In the genomic region with DNA sequence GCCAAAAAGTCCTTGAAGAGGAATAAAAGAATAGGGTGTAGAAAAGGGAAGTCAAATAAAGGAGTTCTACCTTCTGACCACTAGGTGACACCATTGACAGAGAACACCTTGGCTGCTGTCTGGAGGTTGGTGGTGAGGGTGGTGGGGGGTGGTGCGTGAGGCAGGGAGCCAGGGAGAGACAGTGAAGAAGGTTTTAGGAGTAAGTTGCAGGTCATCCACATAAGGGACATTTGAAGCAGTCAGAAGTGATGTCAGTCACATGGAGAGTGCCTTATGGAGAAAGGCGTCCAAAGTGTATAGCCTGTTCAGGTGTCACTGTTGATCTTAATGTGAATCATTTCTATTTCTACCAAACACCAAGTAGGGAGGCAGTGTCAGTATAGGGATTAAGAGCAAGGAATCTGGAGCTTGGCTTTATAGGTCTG, we compare ENCODE assay signal across 8 cellular contexts.
DNase-seq lines count a peak whose midpoint lies in the region; ATAC-seq, FAIRE-seq and TF ChIP-seq lines count a peak whose summit lies in the region.

No MANE protein-coding gene starts in this region.

- H3K27ac ChIP-seq in A549 (no peak overlapping the region), mammary epithelial cell (ENCODE audit: insufficient read depth, low read depth, low read length) (no peak overlapping the region), lower lobe of right lung (no peak overlapping the region)

- no peak overlapping the region for H3K9ac ChIP-seq in mammary epithelial cell (ENCODE audit: insufficient read depth, low read length)

- no TSS peak for BruUV-seq in mammary epithelial cell (replicated peaks; lab: Mats Ljungman, UMichigan)

- no peaks in the 10 kb centered on the region for H3K79me2 ChIP-seq in mammary epithelial cell (ENCODE audit: insufficient read depth, low read length)

- peaks cover 8% of the 10 kb centered on the region; the same call in 2 of the 3 replicates for H3K9me3 ChIP-seq in A549
- H3K9me3 ChIP-seq in mammary epithelial cell (replicated peaks; ENCODE audit: insufficient read depth, low read length): no peaks in the 10 kb centered on the region
- H3K9me3 ChIP-seq in lower lobe of right lung: no peaks in the 10 kb centered on the region

- no peaks in the 10 kb centered on the region for H3K27me3 ChIP-seq in mammary epithelial cell (ENCODE audit: insufficient read depth, low read length)
- no peaks in the 10 kb centered on the region for H3K27me3 ChIP-seq in lower lobe of right lung (ENCODE audit: low read depth)

- peak; percentile 76 to 80 for TF ChIP-seq RAD21 in A549 (conservative IDR thresholded peaks at IDR 0.05 in 1 of 2, IDR thresholded peaks at IDR 0.05 in 1 of 2)

- DNase-seq in A549 (ENCODE audit: low read depth in 1 of 2, low spot score in 1 of 2) (peak; percentile 47 to 55), GM12864 (ENCODE audit: low read depth) (peak; percentile 5), NCI-H69 (lab: John Stamatoyannopoulos, UW) (peak; percentile 58), mammary epithelial cell (peak; percentile 37), lower lobe of right lung (no peak), activated gamma-delta T cell (lab: John Stamatoyannopoulos, UW) (no peak)

- FAIRE-seq in A549 (lab: Jason Lieb, UNC): no peak

- no peaks in the 10 kb centered on the region for H4K20me1 ChIP-seq in mammary epithelial cell (ENCODE audit: insufficient read depth, low read length)

- peak; percentile 89 to 91 for ATAC-seq in A549
- ATAC-seq in HG03045 (IDR thresholded peaks at IDR 0.05; ENCODE audit: unreplicated experiment): peak; percentile 57
- ATAC-seq in lower lobe of right lung: peak; percentile 84 to 88
- no peak for ATAC-seq in HG02870 (IDR thresholded peaks at IDR 0.05; ENCODE audit: unreplicated experiment)

- no peaks in the 10 kb centered on the region for H3K4me1 ChIP-seq in A549
- no peaks in the 10 kb centered on the region for H3K4me1 ChIP-seq in mammary epithelial cell (ENCODE audit: insufficient read depth, low read length)
- no peaks in the 10 kb centered on the region for H3K4me1 ChIP-seq in lower lobe of right lung

- WGBS in A549 (ENCODE audit: missing lambda C conversion rate): 42% methylated on average over 2 of the region's 2 CpGs
- 36% methylated on average over 2 of the region's 2 CpGs for WGBS in mammary epithelial cell (ENCODE audit: low coverage, missing lambda C conversion rate)

- H3K36me3 ChIP-seq in mammary epithelial cell (ENCODE audit: insufficient read depth, low read length) (no peaks in the 10 kb centered on the region), lower lobe of right lung (no peaks in the 10 kb centered on the region)

- no peak for TF ChIP-seq EP300 in A549 (IDR thresholded peaks at IDR 0.05)

- CTCF ChIA-PET in A549 (lab: Yijun Ruan, JAX) (interaction anchor here (0.7 to 2.7 kb wide), 11 partner anchors 9 to 916 kb away, joined by 3 to 15 read pairs (median 4); no protein-coding TSS in a partner anchor), mammary epithelial cell (lab: Charles Lee; ENCODE audit: low non-redundant PET) (interaction anchor here (0.7 kb wide), 1 partner anchor 603 kb away, joined by 3 read pairs; no protein-coding TSS in a partner anchor)

- H2AFZ ChIP-seq in mammary epithelial cell (ENCODE audit: low read depth, low read length): peak overlapping the region; percentile 17

- in situ Hi-C loops in mammary epithelial cell (cut with MboI; ENCODE audit: low sequenced_read_pairs in 2 of 2): loop anchor here (25.0 kb wide), 1 partner anchor 905 kb away; no protein-coding TSS in a partner anchor

- H3K4me3 ChIP-seq in A549 (no peak overlapping the region), GM12864 (ENCODE audit: low read depth, low read length) (no peak overlapping the region), mammary epithelial cell (replicated peaks in 1 of 3; ENCODE audit: insufficient read depth in 1 of 3, low read depth in 2 of 3, low read length in 3 of 3) (no peak overlapping the region), lower lobe of right lung (no peak overlapping the region)

- intact Hi-C loops in mammary epithelial cell (cut with micrococcal nuclease) (loop anchor here (1.0 to 10.0 kb wide), 6 partner anchors 107 to 906 kb away; no protein-coding TSS in a partner anchor), lower lobe of right lung (cut with DNase I) (no loop called here)

- dilution Hi-C loops in mammary epithelial cell (cut with HindIII; ENCODE audit: low sequenced_read_pairs): no loop called here

- TF ChIP-seq CTCF in A549 (IDR thresholded peaks at IDR 0.05) (peak; percentile 69), GM12864 (IDR thresholded peaks at IDR 0.05; ENCODE audit: low read depth, low read length, missing control alignments) (peak; percentile 77), mammary epithelial cell (conservative IDR thresholded peaks at IDR 0.05 in 1 of 2, IDR thresholded peaks at IDR 0.05 in 1 of 2; ENCODE audit: extremely low read depth in 1 of 2, insufficient read depth in 1 of 2, low read depth in 1 of 2, low read length in 2 of 2) (peak; percentile 81 to 85), lower lobe of right lung (IDR thresholded peaks at IDR 0.05) (peak; percentile 53)

- H3K4me2 ChIP-seq in A549: no peak overlapping the region
- H3K4me2 ChIP-seq in mammary epithelial cell (ENCODE audit: insufficient read depth, low read depth, low read length): no peak overlapping the region

- no peak for TF ChIP-seq POLR2A in A549 (IDR thresholded peaks at IDR 0.05; ENCODE audit: low read length)

- POLR2A ChIA-PET in A549 (lab: Yijun Ruan, JAX): no interaction called here

TF ChIP-seq in A549, 52 proteins besides CTCF, POLR2A, EP300 and RAD21:
- no peak for TF ChIP-seq MAFK (IDR thresholded peaks at IDR 0.05; ENCODE audit: partially characterized antibody)
- no peak for TF ChIP-seq ZC3H11A (IDR thresholded peaks at IDR 0.05)
- TF ChIP-seq, protein P1, sequence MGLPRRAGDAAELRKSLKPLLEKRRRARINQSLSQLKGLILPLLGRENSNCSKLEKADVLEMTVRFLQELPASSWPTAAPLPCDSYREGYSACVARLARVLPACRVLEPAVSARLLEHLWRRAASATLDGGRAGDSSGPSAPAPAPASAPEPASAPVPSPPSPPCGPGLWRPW (IDR thresholded peaks at IDR 0.05): no peak
- TF ChIP-seq POLR2AphosphoS2 (conservative IDR thresholded peaks at IDR 0.05; ENCODE audit: low read length): no peak
- no peak for TF ChIP-seq ESRRA (IDR thresholded peaks at IDR 0.05; ENCODE audit: borderline replicate concordance, low read length)
- TF ChIP-seq SMC3 (IDR thresholded peaks at IDR 0.05): peak; percentile 67

Comparison
In these comparisons a context has a peak if more than half of its experiments do, and no peak if none do; other contexts are left out.
1. DNase-seq: peak in A549 (2 of 2), GM12864 (single experiment), NCI-H69 (single experiment) and mammary epithelial cell (single experiment); none in lower lobe of right lung (single experiment) and activated gamma-delta T cell (single experiment).
2. Peak in every context shown above with its lines, with median percentiles within 50 percentile points of each other: CTCF ChIP-seq.